In genomic region chr17:2357237-2357636, GRCh38 we compare ENCODE assay signal across 28 cellular contexts.
"Had no signal": no experiment of that assay in that cellular context is flagged by ENCODE, and none has a peak within 500 bp of the region (broad histone marks: within the 10 kb centered on the region; RNA-seq: fewer than 3 reads in every experiment).

No MANE protein-coding gene starts in this region.

- H3K36me3 ChIP-seq: pancreas, right lobe of liver, sigmoid colon, transverse colon, upper lobe of right lung, uterus had no signal

- ATAC-seq: naive thymus-derived CD8-positive, alpha-beta T cell; natural killer cell treated with Interleukin-12 subunit alpha and Interleukin-12 subunit beta and Interleukin-15 and Interleukin-18, amount 100 ng/mL, for 72 hours; pancreas; psoas muscle; right lobe of liver; stimulated activated effector memory CD8-positive, alpha-beta T cell treated with anti-CD3 and anti-CD28 coated beads, Interleukin-12 subunit alpha, Interleukin-12 subunit beta, amount 100 ng/mL, for 72 hours; stimulated activated naive B cell treated with anti-CD40 and anti-IgM and Interleukin-4, amounts not matched to agents 10 μg/mL and 1 μg/mL and 100 μg/mL, for 72 hours; stimulated activated naive CD8-positive, alpha-beta T cell treated with anti-CD3 and anti-CD28 coated beads, Interleukin-15, amount 100 ng/mL, for 72 hours; stimulated activated naive CD8-positive, alpha-beta T cell treated with anti-CD3 and anti-CD28 coated beads, Interleukin-15, Interleukin-2, amounts not matched to agents 100 U/mL and 50 U/mL, for 24 hours; upper lobe of right lung had no signal

- H3K27ac Mint-ChIP-seq: natural killer cell treated with Interleukin-12 subunit alpha and Interleukin-12 subunit beta and Interleukin-15 and Interleukin-18, amount 100 ng/mL, for 72 hours; nephron progenitor cell; progenitor cell of endocrine pancreas; stimulated activated effector memory CD8-positive, alpha-beta T cell treated with anti-CD3 and anti-CD28 coated beads, Interleukin-12 subunit alpha, Interleukin-12 subunit beta, amount 100 ng/mL, for 72 hours; stimulated activated naive B cell treated with anti-CD40 and anti-IgM and Interleukin-4, amounts not matched to agents 10 μg/mL and 1 μg/mL and 100 μg/mL, for 72 hours; stimulated activated naive CD8-positive, alpha-beta T cell treated with anti-CD3 and anti-CD28 coated beads, Interleukin-15, amount 100 ng/mL, for 72 hours; type B pancreatic cell had no signal

- H3K9me3 Mint-ChIP-seq: naive thymus-derived CD8-positive, alpha-beta T cell; natural killer cell treated with Interleukin-12 subunit alpha and Interleukin-12 subunit beta and Interleukin-15 and Interleukin-18, amount 100 ng/mL, for 72 hours; nephron progenitor cell; neural crest cell; stimulated activated effector memory CD8-positive, alpha-beta T cell treated with anti-CD3 and anti-CD28 coated beads, Interleukin-12 subunit alpha, Interleukin-12 subunit beta, amount 100 ng/mL, for 72 hours; stimulated activated naive B cell treated with anti-CD40 and anti-IgM and Interleukin-4, amounts not matched to agents 10 μg/mL and 1 μg/mL and 100 μg/mL, for 72 hours; stimulated activated naive CD8-positive, alpha-beta T cell treated with anti-CD3 and anti-CD28 coated beads, Interleukin-15, amount 100 ng/mL, for 72 hours; type B pancreatic cell had no signal

- H3K4me1 Mint-ChIP-seq: neural crest cell had no signal

- H3K27ac ChIP-seq: neutrophil, pancreas, psoas muscle, right lobe of liver, sigmoid colon, suprapubic skin, testis, tibial artery, transverse colon, upper lobe of right lung, uterus had no signal

- DNase-seq: naive thymus-derived CD8-positive, alpha-beta T cell; nephron progenitor cell; nucleus accumbens; psoas muscle; sigmoid colon; small intestine; stimulated activated CD4-positive, alpha-beta T cell treated with anti-CD3 and anti-CD28 coated beads, Interleukin-15, amount 100 ng/mL, for 24 hours; stimulated activated CD4-positive, alpha-beta T cell treated with anti-CD3 and anti-CD28 coated beads, Interleukin-2, amount 100 ng/mL, for 24 hours; stimulated activated CD4-positive, alpha-beta T cell treated with anti-CD3 and anti-CD28 coated beads, Interleukin-2, amount 100 ng/mL, for 48 hours; stimulated activated CD4-positive, alpha-beta T cell treated with anti-CD3 and anti-CD28 coated beads, Interleukin-4, amount 100 ng/mL, for 24 hours; stimulated activated naive B cell treated with anti-CD40 and anti-IgM and Interleukin-4, amounts not matched to agents 10 μg/mL and 1 μg/mL and 100 μg/mL, for 72 hours; stimulated activated naive CD8-positive, alpha-beta T cell treated with anti-CD3 and anti-CD28 coated beads, Interleukin-15, amount 100 ng/mL, for 72 hours; stimulated activated naive CD8-positive, alpha-beta T cell treated with anti-CD3 and anti-CD28 coated beads, Interleukin-15, Interleukin-2, amounts not matched to agents 100 U/mL and 50 U/mL, for 24 hours; substantia nigra; testis; tibial artery; transverse colon; upper lobe of right lung; uterus had no signal

- H3K4me1 ChIP-seq: pancreas, psoas muscle, testis, upper lobe of right lung, uterus had no signal

- H3K4me3 Mint-ChIP-seq: naive thymus-derived CD8-positive, alpha-beta T cell; natural killer cell treated with Interleukin-12 subunit alpha and Interleukin-12 subunit beta and Interleukin-15 and Interleukin-18, amount 100 ng/mL, for 72 hours; nephron progenitor cell; neural crest cell; stimulated activated effector memory CD8-positive, alpha-beta T cell treated with anti-CD3 and anti-CD28 coated beads, Interleukin-12 subunit alpha, Interleukin-12 subunit beta, amount 100 ng/mL, for 72 hours; stimulated activated naive B cell treated with anti-CD40 and anti-IgM and Interleukin-4, amounts not matched to agents 10 μg/mL and 1 μg/mL and 100 μg/mL, for 72 hours; stimulated activated naive CD8-positive, alpha-beta T cell treated with anti-CD3 and anti-CD28 coated beads, Interleukin-15, amount 100 ng/mL, for 72 hours; type B pancreatic cell had no signal

- FAIRE-seq: pancreas, small intestine had no signal

- H3K9me3 ChIP-seq: neutrophil, pancreas, psoas muscle, right lobe of liver, sigmoid colon, suprapubic skin, testis, tibial artery, transverse colon, upper lobe of right lung, uterus had no signal

- H3K27me3 Mint-ChIP-seq: naive thymus-derived CD8-positive, alpha-beta T cell; natural killer cell treated with Interleukin-12 subunit alpha and Interleukin-12 subunit beta and Interleukin-15 and Interleukin-18, amount 100 ng/mL, for 72 hours; progenitor cell of endocrine pancreas; stimulated activated naive B cell treated with anti-CD40 and anti-IgM and Interleukin-4, amounts not matched to agents 10 μg/mL and 1 μg/mL and 100 μg/mL, for 72 hours; stimulated activated naive CD8-positive, alpha-beta T cell treated with anti-CD3 and anti-CD28 coated beads, Interleukin-15, amount 100 ng/mL, for 72 hours; type B pancreatic cell had no signal

- H3K4me3 ChIP-seq: pancreas, psoas muscle, right lobe of liver, sigmoid colon, suprapubic skin, testis, tibial artery, transverse colon, upper lobe of right lung, uterus had no signal

- H3K36me3 Mint-ChIP-seq: natural killer cell treated with Interleukin-12 subunit alpha and Interleukin-12 subunit beta and Interleukin-15 and Interleukin-18, amount 100 ng/mL, for 72 hours had no signal

- H3K27me3 ChIP-seq: neutrophil, pancreas, right lobe of liver, sigmoid colon, suprapubic skin, testis, tibial artery, transverse colon, upper lobe of right lung, uterus had no signal
